ENCODE assay signal across 9 cellular contexts in genomic region chr17:33941744-33942143, GRCh38.
"Had no signal": no experiment of that assay in that cellular context is flagged by ENCODE, and none has a peak within 500 bp of the region (broad histone marks: within the 10 kb centered on the region; RNA-seq: fewer than 3 reads in every experiment).

No MANE protein-coding gene starts in this region.

- H3K4me1 ChIP-seq: HAP-1 had no signal

- H3K9me3 ChIP-seq: HAP-1 had no signal

- H3K4me3 ChIP-seq: GM23248, HAP-1 had no signal

- H3K27ac ChIP-seq: GM23248, HL-60 had no signal

- DNase-seq: GM23248, GOT3, H7, IMR-90, KBM-7 had no signal

- H3K36me3 ChIP-seq: HAP-1 had no signal

- FAIRE-seq: HTR-8/SVneo had no signal

- ATAC-seq: HCT116 had no signal
